18 cellular contexts compared by ENCODE assay signal in the genomic region with DNA sequence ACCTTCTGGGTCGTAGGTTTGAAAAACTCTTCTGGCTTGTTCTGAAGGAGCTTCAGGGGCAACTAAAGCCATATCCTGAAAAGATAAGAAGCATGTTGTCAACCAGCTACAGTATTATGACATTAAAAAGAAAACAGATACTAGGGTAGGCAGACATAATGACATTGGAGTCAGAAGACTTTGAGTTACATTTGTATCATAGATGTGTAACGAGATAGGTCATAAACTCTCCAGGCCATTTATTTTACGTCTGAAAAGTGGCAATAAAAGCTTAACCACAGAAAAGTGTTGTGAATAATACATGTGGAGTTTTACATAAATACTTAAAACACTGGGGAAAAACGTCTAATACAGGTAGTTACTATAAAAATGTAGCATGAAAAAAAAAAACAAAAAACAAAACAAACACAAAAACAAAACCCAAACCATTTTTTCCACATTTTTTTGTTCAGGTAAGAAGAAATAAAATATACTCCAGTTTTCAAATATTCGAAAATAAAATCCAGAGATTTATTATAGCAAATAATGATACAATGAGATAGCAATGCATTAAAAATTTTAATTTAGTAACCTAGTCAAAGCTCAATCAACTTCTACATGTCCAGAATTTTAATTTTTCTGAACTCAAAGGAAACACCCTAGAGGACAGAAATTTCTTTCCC.
A peak's percentile ranks its signal among the peaks of the same experiment; 100 is the strongest.
DNase-seq lines count a peak whose midpoint lies in the region; ATAC-seq, FAIRE-seq and TF ChIP-seq lines count a peak whose summit lies in the region.
"Had no signal": no experiment of that assay in that cellular context is flagged by ENCODE, and none has a peak within 500 bp of the region (broad histone marks: within the 10 kb centered on the region; RNA-seq: fewer than 3 reads in every experiment).

No MANE protein-coding gene starts in this region.

- peaks cover 17% of the 10 kb centered on the region for H3F3A ChIP-seq in smooth muscle cell (ENCODE audit: low read depth)

- H2AFZ ChIP-seq in smooth muscle cell (ENCODE audit: low read depth): no peak overlapping the region

- DNase-seq in LoVo (ENCODE audit: low spot score) (peak; percentile 20), SK-N-DZ (ENCODE audit: low spot score) (peak; percentile 76), frontal cortex (ENCODE audit: low spot score in 2 of 2) (no peak), smooth muscle cell (lab: John Stamatoyannopoulos, UW; ENCODE audit: unreplicated experiment) (no peak)
- DNase-seq in activated naive CD8-positive, alpha-beta T cell treated with anti-CD3 and anti-CD28 coated beads, Interleukin-2, amount 50 U/mL, for 24 hours: no peak
- no peak for DNase-seq in activated effector memory CD4-positive, alpha-beta T cell treated with anti-CD3 and anti-CD28 coated beads, Interleukin-2, amount 50 U/mL, for 16 hours
- DNase-seq: ACHN, Caco-2, DMS153, EL, H9, NCI-H1048, NCI-H1436 treated with DMSO at 0.1 percent for 48 hours, NCI-H226, NCI-H524 treated with DMSO at 0.1 percent for 48 hours, RPMI8226, SW 1271 had no signal

- no peaks in the 10 kb centered on the region for H3K9me3 Mint-ChIP-seq in activated naive CD8-positive, alpha-beta T cell treated with anti-CD3 and anti-CD28 coated beads, Interleukin-2, amount 50 U/mL, for 24 hours
- H3K9me3 Mint-ChIP-seq: H9 had no signal

- no peak for ATAC-seq in HG02642 (IDR thresholded peaks at IDR 0.05; ENCODE audit: poor library complexity, unreplicated experiment)
- no peak for ATAC-seq in activated naive CD8-positive, alpha-beta T cell treated with anti-CD3 and anti-CD28 coated beads, Interleukin-2, amount 50 U/mL, for 24 hours

- no peaks in the 10 kb centered on the region for H3K4me1 ChIP-seq in smooth muscle cell (ENCODE audit: low read depth)
- H3K4me1 ChIP-seq: Caco-2 had no signal

- H3K4me3 ChIP-seq in smooth muscle cell: no peak overlapping the region

- no peak for TF ChIP-seq CTCF in smooth muscle cell (IDR thresholded peaks at IDR 0.05; ENCODE audit: borderline replicate concordance, insufficient read depth, poor library complexity, severe bottlenecking)

- no peak overlapping the region for H3K9ac ChIP-seq in smooth muscle cell (ENCODE audit: low read depth)

- peaks cover 29% of the 10 kb centered on the region for H3K36me3 Mint-ChIP-seq in activated naive CD8-positive, alpha-beta T cell treated with anti-CD3 and anti-CD28 coated beads, Interleukin-2, amount 50 U/mL, for 24 hours (ENCODE audit: low read depth)

- H3K79me2 ChIP-seq in smooth muscle cell (ENCODE audit: low read depth): no peaks in the 10 kb centered on the region

- no peak overlapping the region for H3K4me2 ChIP-seq in smooth muscle cell

- peaks cover 9% of the 10 kb centered on the region for H3K36me3 ChIP-seq in smooth muscle cell (ENCODE audit: low read depth)

- H4K20me1 ChIP-seq in smooth muscle cell (ENCODE audit: low read depth): no peaks in the 10 kb centered on the region

- H3K27me3 ChIP-seq in smooth muscle cell (ENCODE audit: low read depth): no peaks in the 10 kb centered on the region

- no peaks in the 10 kb centered on the region for H3K27me3 Mint-ChIP-seq in activated naive CD8-positive, alpha-beta T cell treated with anti-CD3 and anti-CD28 coated beads, Interleukin-2, amount 50 U/mL, for 24 hours

- H3K27ac ChIP-seq in smooth muscle cell (ENCODE audit: low read depth): peak overlapping the region; percentile 8

- no peaks in the 10 kb centered on the region for H3K9me3 ChIP-seq in smooth muscle cell (replicated peaks; ENCODE audit: low read depth)
- H3K9me3 ChIP-seq: Caco-2 had no signal

- no peak overlapping the region for H3K4me3 Mint-ChIP-seq in activated naive CD8-positive, alpha-beta T cell treated with anti-CD3 and anti-CD28 coated beads, Interleukin-2, amount 50 U/mL, for 24 hours
- H3K4me3 Mint-ChIP-seq: H9 had no signal

- no peak overlapping the region for H3K27ac Mint-ChIP-seq in activated naive CD8-positive, alpha-beta T cell treated with anti-CD3 and anti-CD28 coated beads, Interleukin-2, amount 50 U/mL, for 24 hours
- H3K27ac Mint-ChIP-seq: H9 had no signal

- 48% methylated on average over 5 of the region's 5 CpGs for WGBS in smooth muscle cell (ENCODE audit: low lambda C conversion rate)

- no peaks in the 10 kb centered on the region for H3K4me1 Mint-ChIP-seq in activated naive CD8-positive, alpha-beta T cell treated with anti-CD3 and anti-CD28 coated beads, Interleukin-2, amount 50 U/mL, for 24 hours
- H3K4me1 Mint-ChIP-seq: H9 had no signal

- FAIRE-seq in frontal cortex (lab: Jason Lieb, UNC): peak; percentile 53

Comparison
In these comparisons a context has a peak if more than half of its experiments do, and no peak if none do; other contexts are left out.
1. DNase-seq: peak in LoVo (single experiment) and SK-N-DZ (single experiment); none in frontal cortex (0 of 2), smooth muscle cell (single experiment), activated naive CD8-positive, alpha-beta T cell treated with anti-CD3 and anti-CD28 coated beads, Interleukin-2, amount 50 U/mL, for 24 hours (single experiment) and activated effector memory CD4-positive, alpha-beta T cell treated with anti-CD3 and anti-CD28 coated beads, Interleukin-2, amount 50 U/mL, for 16 hours (single experiment).